ENCODE assay signal across 7 cellular contexts in the genomic region with DNA sequence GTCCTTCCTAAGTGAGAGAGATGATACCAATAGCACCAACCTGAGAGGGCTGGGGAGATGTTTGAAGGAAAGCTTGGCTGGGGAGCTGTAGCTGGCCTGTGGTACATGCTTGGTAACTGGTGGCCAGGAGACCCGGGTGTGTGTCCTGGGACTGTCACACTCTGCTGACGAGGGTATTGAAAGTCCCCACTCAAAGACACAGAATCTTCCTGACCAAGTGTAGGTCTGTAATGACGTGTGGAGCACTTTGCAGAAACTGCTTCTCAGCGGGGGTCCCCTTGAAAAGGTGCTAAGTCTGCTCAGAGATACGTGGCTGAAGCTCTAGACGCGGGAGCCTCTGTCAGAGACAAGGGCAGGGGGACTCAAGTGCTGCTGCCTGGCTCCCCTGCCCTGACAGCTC.
DNase-seq lines count a peak whose midpoint lies in the region; ATAC-seq and TF ChIP-seq lines count a peak whose summit lies in the region.
"Not testable (repeated sequence)": the region's sequence is repeated elsewhere in the genome, so short reads cannot be mapped to it uniquely, and the experiment has no call there.

No MANE protein-coding gene starts in this region.

- not testable (repeated sequence) for H3K27me3 ChIP-seq in DOHH2 (ENCODE audit: control insufficient read depth, low read length); OCI-LY3 (ENCODE audit: low read depth, low read length)

- not testable (repeated sequence) for H3K9me2 ChIP-seq in DOHH2 (replicated peaks; ENCODE audit: control insufficient read depth, low read length)

- H3K9ac ChIP-seq in OCI-LY3 (ENCODE audit: low read length): peak overlapping the region; percentile 50; the same call in 1 of the 2 replicates

- H3K27ac ChIP-seq in DOHH2 (ENCODE audit: low read depth, low read length) (peak overlapping the region; percentile 88), OCI-LY3 (ENCODE audit: low read length) (peak overlapping the region; percentile 66; the same call in 1 of the 2 replicates)

- not testable (repeated sequence) for H3K36me3 ChIP-seq in DOHH2 (ENCODE audit: control insufficient read depth, low read length); OCI-LY3 (replicated peaks; ENCODE audit: low read depth, low read length)

- H3K4me2 ChIP-seq in DOHH2 (ENCODE audit: low read length) (peak overlapping the region; percentile 30; the same call in 1 of the 2 replicates), OCI-LY3 (ENCODE audit: low read length) (peak overlapping the region; percentile 41)

- not testable (repeated sequence) for H2AFZ ChIP-seq in OCI-LY3 (ENCODE audit: low read depth, low read length)

- H3K4me1 ChIP-seq in DOHH2 (ENCODE audit: control insufficient read depth, low read length): peaks cover 69% of the 10 kb centered on the region
- H3K4me1 ChIP-seq in OCI-LY3 (ENCODE audit: low read length): peaks cover 54% of the 10 kb centered on the region

- not testable (repeated sequence) for H3K79me2 ChIP-seq in DOHH2 (ENCODE audit: control insufficient read depth, low read length)
- peaks cover 19% of the 10 kb centered on the region for H3K79me2 ChIP-seq in OCI-LY3 (ENCODE audit: low read length)

- H3K27me3 Mint-ChIP-seq in activated CD4-positive, alpha-beta T cell treated with anti-CD3 and anti-CD28 coated beads, Interleukin-2, amount 10 ng/mL, durations not matched to agents 24 days and 14 days; activated naive CD4-positive, alpha-beta T cell treated with anti-CD3 and anti-CD28 coated beads, Interleukin-2, amount 10 ng/mL, durations not matched to agents 7 days and 5 days; dendritic cell treated with granulocyte-macrophage colony-stimulating factor and Interleukin-4, amounts not matched to agents 40 ng/mL and 50 ng/mL, for 4 days: not testable (repeated sequence)

- not testable (repeated sequence) for H3F3A ChIP-seq in DOHH2 (ENCODE audit: control insufficient read depth, insufficient read depth)

- H3K4me3 Mint-ChIP-seq in activated CD4-positive, alpha-beta T cell treated with anti-CD3 and anti-CD28 coated beads, Interleukin-2, amount 10 ng/mL, durations not matched to agents 24 days and 14 days; activated naive CD4-positive, alpha-beta T cell treated with anti-CD3 and anti-CD28 coated beads, Interleukin-2, amount 10 ng/mL, durations not matched to agents 7 days and 5 days; dendritic cell treated with granulocyte-macrophage colony-stimulating factor and Interleukin-4, amounts not matched to agents 40 ng/mL and 50 ng/mL, for 4 days: not testable (repeated sequence)

- not testable (repeated sequence) for H3K9me3 ChIP-seq in DOHH2 (ENCODE audit: control insufficient read depth, insufficient read depth, low read length); OCI-LY3 (ENCODE audit: insufficient read depth, low read length)

- TF ChIP-seq CTCF in DOHH2 (IDR thresholded peaks at IDR 0.05; ENCODE audit: low read depth, low read length, poor library complexity, severe bottlenecking); OCI-LY3 (IDR thresholded peaks at IDR 0.05; ENCODE audit: low read depth, low read length): not testable (repeated sequence)

- H4K20me1 ChIP-seq in DOHH2 (ENCODE audit: control insufficient read depth, insufficient read depth, low read depth, low read length); OCI-LY3 (ENCODE audit: insufficient read depth, low read length): not testable (repeated sequence)

- ATAC-seq in HG02852 (IDR thresholded peaks at IDR 0.05; ENCODE audit: unreplicated experiment): peak; percentile 26

- CTCF ChIA-PET in activated naive CD4-positive, alpha-beta T cell treated with anti-CD3 and anti-CD28 coated beads, Interleukin-2, amount 10 ng/mL, durations not matched to agents 7 days and 5 days (lab: Charles Lee): not testable (repeated sequence)

- not testable (repeated sequence) for H3K9me3 Mint-ChIP-seq in activated CD4-positive, alpha-beta T cell treated with anti-CD3 and anti-CD28 coated beads, Interleukin-2, amount 10 ng/mL, durations not matched to agents 24 days and 14 days; activated naive CD4-positive, alpha-beta T cell treated with anti-CD3 and anti-CD28 coated beads, Interleukin-2, amount 10 ng/mL, durations not matched to agents 7 days and 5 days; dendritic cell treated with granulocyte-macrophage colony-stimulating factor and Interleukin-4, amounts not matched to agents 40 ng/mL and 50 ng/mL, for 4 days

- H3K4me1 Mint-ChIP-seq in activated CD4-positive, alpha-beta T cell treated with anti-CD3 and anti-CD28 coated beads, Interleukin-2, amount 10 ng/mL, durations not matched to agents 24 days and 14 days: peaks cover 23% of the 10 kb centered on the region
- peaks cover 38% of the 10 kb centered on the region for H3K4me1 Mint-ChIP-seq in activated naive CD4-positive, alpha-beta T cell treated with anti-CD3 and anti-CD28 coated beads, Interleukin-2, amount 10 ng/mL, durations not matched to agents 7 days and 5 days
- H3K4me1 Mint-ChIP-seq in dendritic cell treated with granulocyte-macrophage colony-stimulating factor and Interleukin-4, amounts not matched to agents 40 ng/mL and 50 ng/mL, for 4 days (ENCODE audit: low read depth): peaks cover 23% of the 10 kb centered on the region

- peaks cover 27% of the 10 kb centered on the region for H3K36me3 Mint-ChIP-seq in activated CD4-positive, alpha-beta T cell treated with anti-CD3 and anti-CD28 coated beads, Interleukin-2, amount 10 ng/mL, durations not matched to agents 24 days and 14 days (ENCODE audit: low read depth)
- peaks cover 17% of the 10 kb centered on the region for H3K36me3 Mint-ChIP-seq in activated naive CD4-positive, alpha-beta T cell treated with anti-CD3 and anti-CD28 coated beads, Interleukin-2, amount 10 ng/mL, durations not matched to agents 7 days and 5 days
- not testable (repeated sequence) for H3K36me3 Mint-ChIP-seq in dendritic cell treated with granulocyte-macrophage colony-stimulating factor and Interleukin-4, amounts not matched to agents 40 ng/mL and 50 ng/mL, for 4 days (ENCODE audit: low read depth)

- peak overlapping the region; percentile 81 for H3K27ac Mint-ChIP-seq in activated CD4-positive, alpha-beta T cell treated with anti-CD3 and anti-CD28 coated beads, Interleukin-2, amount 10 ng/mL, durations not matched to agents 24 days and 14 days
- peak overlapping the region; percentile 69 for H3K27ac Mint-ChIP-seq in activated naive CD4-positive, alpha-beta T cell treated with anti-CD3 and anti-CD28 coated beads, Interleukin-2, amount 10 ng/mL, durations not matched to agents 7 days and 5 days
- peak overlapping the region; percentile 46 for H3K27ac Mint-ChIP-seq in dendritic cell treated with granulocyte-macrophage colony-stimulating factor and Interleukin-4, amounts not matched to agents 40 ng/mL and 50 ng/mL, for 4 days

- not testable (repeated sequence) for DNase-seq in activated CD4-positive, alpha-beta T cell treated with anti-CD3 and anti-CD28 coated beads, Interleukin-2, amount 10 ng/mL, durations not matched to agents 24 days and 14 days; activated naive CD4-positive, alpha-beta T cell treated with anti-CD3 and anti-CD28 coated beads, Interleukin-2, amount 10 ng/mL, durations not matched to agents 7 days and 5 days
- DNase-seq in stimulated activated CD8-positive, alpha-beta memory T cell treated with anti-CD3 and anti-CD28 coated beads, Interleukin-4, amount 100 ng/mL, for 48 hours: peak; percentile 30

- not testable (repeated sequence) for H3K4me3 ChIP-seq in DOHH2 (ENCODE audit: low read length); OCI-LY3 (ENCODE audit: low read length)

- intact Hi-C loops in activated CD4-positive, alpha-beta T cell treated with anti-CD3 and anti-CD28 coated beads, Interleukin-2, amount 10 ng/mL, durations not matched to agents 24 days and 14 days (cut with micrococcal nuclease); dendritic cell treated with granulocyte-macrophage colony-stimulating factor and Interleukin-4, amounts not matched to agents 40 ng/mL and 50 ng/mL, for 4 days (cut with micrococcal nuclease): not testable (repeated sequence)
